8 cellular contexts compared by ENCODE assay signal in genomic region chr22:32389685-32390084, GRCh38. TPM values are rescaled to one million over a fixed set of nuclear protein-coding genes. Genes with fewer than 3 reads are reported as not detected.
DNase-seq lines count a peak whose midpoint lies in the region; ATAC-seq and TF ChIP-seq lines count a peak whose summit lies in the region.

No MANE protein-coding gene starts in this region.

- H3K4me3 ChIP-seq in retinal pigment epithelial cell (ENCODE audit: low read length), result no peak overlapping the region

- ATAC-seq in GM19467 (IDR thresholded peaks at IDR 0.05; ENCODE audit: unreplicated experiment) (no peak), HG02970 (IDR thresholded peaks at IDR 0.05; ENCODE audit: low FRiP score, unreplicated experiment) (no peak)

- no peak overlapping the region for H3K4me3 Mint-ChIP-seq in activated CD4-positive, alpha-beta T cell treated with anti-CD3 and anti-CD28 coated beads, Interleukin-2, amount 10 ng/mL, durations not matched to agents 24 days and 14 days

- H3K36me3 Mint-ChIP-seq in activated CD4-positive, alpha-beta T cell treated with anti-CD3 and anti-CD28 coated beads, Interleukin-2, amount 10 ng/mL, durations not matched to agents 24 days and 14 days (ENCODE audit: low read depth), result peaks cover 59% of the 10 kb centered on the region

- H3K27ac Mint-ChIP-seq in activated CD4-positive, alpha-beta T cell treated with anti-CD3 and anti-CD28 coated beads, Interleukin-2, amount 10 ng/mL, durations not matched to agents 24 days and 14 days, result peak overlapping the region; percentile 3

- no peaks in the 10 kb centered on the region for H3K9me3 Mint-ChIP-seq in activated CD4-positive, alpha-beta T cell treated with anti-CD3 and anti-CD28 coated beads, Interleukin-2, amount 10 ng/mL, durations not matched to agents 24 days and 14 days

- no peaks in the 10 kb centered on the region for H3K27me3 Mint-ChIP-seq in activated CD4-positive, alpha-beta T cell treated with anti-CD3 and anti-CD28 coated beads, Interleukin-2, amount 10 ng/mL, durations not matched to agents 24 days and 14 days

- no peaks in the 10 kb centered on the region for H3K4me1 Mint-ChIP-seq in activated CD4-positive, alpha-beta T cell treated with anti-CD3 and anti-CD28 coated beads, Interleukin-2, amount 10 ng/mL, durations not matched to agents 24 days and 14 days

- peak; percentile 72 for DNase-seq in activated CD4-positive, alpha-beta T cell treated with anti-CD3 and anti-CD28 coated beads, Interleukin-2, amount 10 ng/mL, durations not matched to agents 24 days and 14 days
- DNase-seq in activated CD4-positive, alpha-beta T cell treated with anti-CD3 and anti-CD28 coated beads, Interleukin-2, amount 50 U/mL, for 1 hour, result no peak
- peak; percentile 59 for DNase-seq in NAMALWA (ENCODE audit: low spot score)
- DNase-seq in cerebellar cortex (ENCODE audit: low spot score), result peak; percentile 36
- no peak for DNase-seq in retinal pigment epithelial cell (ENCODE audit: low read depth)
- no peak for DNase-seq in NCI-H187 treated with DMSO at 0.1 percent for 48 hours (lab: John Stamatoyannopoulos, UW)

- intact Hi-C loops in activated CD4-positive, alpha-beta T cell treated with anti-CD3 and anti-CD28 coated beads, Interleukin-2, amount 10 ng/mL, durations not matched to agents 24 days and 14 days (cut with micrococcal nuclease), result no loop called here

- TF ChIP-seq CTCF in retinal pigment epithelial cell (conservative IDR thresholded peaks at IDR 0.05; ENCODE audit: low read depth, low read length), result peak; percentile 61

RNA-seq across cellular contexts. Expression of gene RTCB, which starts 22.4 kb away (rescaled TPM):
- total RNA-seq in activated CD4-positive, alpha-beta T cell treated with anti-CD3 and anti-CD28 coated beads, Interleukin-2, amount 10 ng/mL, durations not matched to agents 24 days and 14 days, result 104 and 105 TPM in 2 replicates

RNA-seq across cellular contexts. Expression of gene RFPL3, which starts 32.0 kb away (rescaled TPM):
- total RNA-seq in activated CD4-positive, alpha-beta T cell treated with anti-CD3 and anti-CD28 coated beads, Interleukin-2, amount 10 ng/mL, durations not matched to agents 24 days and 14 days, result not detected in 2 replicates

Comparison
In these comparisons a context has a peak if more than half of its experiments do, and no peak if none do; other contexts are left out.
1. DNase-seq: peak in activated CD4-positive, alpha-beta T cell treated with anti-CD3 and anti-CD28 coated beads, Interleukin-2, amount 10 ng/mL, durations not matched to agents 24 days and 14 days (single experiment), NAMALWA (single experiment) and cerebellar cortex (single experiment); none in activated CD4-positive, alpha-beta T cell treated with anti-CD3 and anti-CD28 coated beads, Interleukin-2, amount 50 U/mL, for 1 hour (single experiment), retinal pigment epithelial cell (single experiment) and NCI-H187 treated with DMSO at 0.1 percent for 48 hours (single experiment).